Comparison of ENCODE assay signal across 8 cellular contexts in the genomic region with DNA sequence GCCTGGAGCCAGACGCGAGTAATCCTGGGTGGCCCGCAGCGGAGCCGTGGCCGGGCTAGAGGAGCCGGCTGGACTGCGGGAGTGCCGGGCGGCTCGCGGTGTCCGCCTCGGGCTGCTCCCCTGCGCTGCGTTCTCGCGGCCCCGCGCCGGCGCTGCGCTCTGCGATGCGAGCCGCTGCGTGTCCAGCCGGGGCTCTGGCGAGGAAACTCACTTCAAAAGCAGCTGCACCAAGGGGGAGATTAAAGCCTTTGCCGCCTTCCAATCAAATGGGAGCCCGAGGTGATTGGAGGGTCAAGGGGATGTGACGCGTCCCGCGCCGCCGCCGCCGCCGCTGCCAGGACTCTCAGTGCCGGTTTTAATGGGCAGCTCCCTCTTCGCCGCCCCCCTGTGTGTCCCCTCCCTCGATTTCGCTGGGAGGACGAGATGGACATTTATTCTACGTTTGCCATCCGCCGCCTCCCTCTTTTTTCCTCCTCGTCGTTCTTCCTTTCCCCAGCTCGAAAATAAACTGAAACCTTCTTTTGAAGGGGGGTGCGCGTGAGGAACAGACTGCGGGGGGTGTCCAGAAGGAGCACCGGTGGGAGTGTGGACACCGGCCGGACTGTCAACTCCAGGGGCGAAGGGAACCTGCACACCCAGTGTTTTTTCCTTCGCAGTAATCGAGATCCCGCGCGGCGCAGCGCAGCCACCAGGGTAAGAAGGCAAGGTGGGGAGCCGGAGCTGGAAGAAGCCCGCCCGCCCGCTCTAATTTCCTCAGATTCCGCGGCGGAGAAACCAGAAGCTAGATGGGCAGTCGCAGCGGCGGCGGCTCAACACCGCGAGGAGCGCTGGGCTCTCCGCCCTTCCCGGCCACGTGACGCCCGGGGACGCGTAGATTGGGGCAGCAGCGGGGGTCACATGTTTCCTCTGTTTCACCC. TPM values are rescaled to one million over a fixed set of nuclear protein-coding genes. Genes with fewer than 3 reads are reported as not detected.
A peak's percentile ranks its signal among the peaks of the same experiment; 100 is the strongest.
DNase-seq lines count a peak whose midpoint lies in the region; ATAC-seq and TF ChIP-seq lines count a peak whose summit lies in the region.

A gene with protein sequence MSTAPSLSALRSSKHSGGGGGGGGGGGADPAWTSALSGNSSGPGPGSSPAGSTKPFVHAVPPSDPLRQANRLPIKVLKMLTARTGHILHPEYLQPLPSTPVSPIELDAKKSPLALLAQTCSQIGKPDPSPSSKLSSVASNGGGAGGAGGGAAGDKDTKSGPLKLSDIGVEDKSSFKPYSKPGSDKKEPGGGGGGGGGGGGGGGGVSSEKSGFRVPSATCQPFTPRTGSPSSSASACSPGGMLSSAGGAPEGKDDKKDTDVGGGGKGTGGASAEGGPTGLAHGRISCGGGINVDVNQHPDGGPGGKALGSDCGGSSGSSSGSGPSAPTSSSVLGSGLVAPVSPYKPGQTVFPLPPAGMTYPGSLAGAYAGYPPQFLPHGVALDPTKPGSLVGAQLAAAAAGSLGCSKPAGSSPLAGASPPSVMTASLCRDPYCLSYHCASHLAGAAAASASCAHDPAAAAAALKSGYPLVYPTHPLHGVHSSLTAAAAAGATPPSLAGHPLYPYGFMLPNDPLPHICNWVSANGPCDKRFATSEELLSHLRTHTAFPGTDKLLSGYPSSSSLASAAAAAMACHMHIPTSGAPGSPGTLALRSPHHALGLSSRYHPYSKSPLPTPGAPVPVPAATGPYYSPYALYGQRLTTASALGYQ (minus strand): TSS at position 196 of the 917 bp plus-strand sequence. CDS start 345 bp downstream, outside the sequence.

- peak; percentile 72 for ATAC-seq in GM18907 (IDR thresholded peaks at IDR 0.05; ENCODE audit: unreplicated experiment)
- ATAC-seq in HG03280 (IDR thresholded peaks at IDR 0.05; ENCODE audit: unreplicated experiment), result peak; percentile 54
- ATAC-seq in activated T-cell treated with anti-CD3 and anti-CD28 coated beads, Interleukin-2, amount 50 U/mL, for 4 hours, result peak; percentile 42 to 53

- POLR2A ChIA-PET in BJ (lab: Charles Lee), result interaction anchor here (0.6 to 0.9 kb wide), 2 partner anchors 1145 to 1157 kb away, joined by 8 read pairs; no protein-coding TSS in a partner anchor

- H3K27me3 ChIP-seq in BJ (ENCODE audit: control insufficient read depth, insufficient read depth, low read length), result 0 out of 2 replicates have a peak, but pooled peaks cover 2% of the 10 kb centered on the region

- peaks cover 29% of the 10 kb centered on the region for H3K4me1 Mint-ChIP-seq in activated T-cell treated with anti-CD3 and anti-CD28 coated beads, Interleukin-2, amount 50 U/mL, for 4 hours (ENCODE audit: low read depth)
- H3K4me1 Mint-ChIP-seq in type B pancreatic cell (ENCODE audit: unreplicated experiment), result peaks cover 16% of the 10 kb centered on the region

- DNase-seq in BJ (ENCODE audit: low read depth) (peak; percentile 78), NCI-H345 (lab: John Stamatoyannopoulos, UW) (peak; percentile 96), fibroblast of pulmonary artery (ENCODE audit: low read depth) (peak; percentile 97), myocyte (ENCODE audit: low read depth) (peak; percentile 99), type B pancreatic cell (ENCODE audit: extremely low spot score, unreplicated experiment) (peak; percentile 99)
- DNase-seq in activated T-cell treated with anti-CD3 and anti-CD28 coated beads, Interleukin-2, amount 50 U/mL, for 4 hours, result no peak

- CTCF ChIA-PET in BJ (lab: Yijun Ruan, JAX), result interaction anchor here (0.6 to 4.4 kb wide), 13 partner anchors 10 to 1695 kb away, joined by 3 to 41 read pairs (median 3); no protein-coding TSS in a partner anchor

- H3K27me3 Mint-ChIP-seq in activated T-cell treated with anti-CD3 and anti-CD28 coated beads, Interleukin-2, amount 50 U/mL, for 4 hours (ENCODE audit: low read depth), result peaks cover 67% of the 10 kb centered on the region
- H3K27me3 Mint-ChIP-seq in type B pancreatic cell, result peaks cover 17% of the 10 kb centered on the region

- peak; percentile 27; the same call in 1 of the 2 replicates for TF ChIP-seq CTCF in BJ (IDR thresholded peaks at IDR 0.05; ENCODE audit: insufficient read depth, low read depth, low read length)
- peak; percentile 16 for TF ChIP-seq CTCF in fibroblast of pulmonary artery (IDR thresholded peaks at IDR 0.05; ENCODE audit: low read length, missing control alignments)
- peak; percentile 64 for TF ChIP-seq CTCF in type B pancreatic cell (conservative IDR thresholded peaks at IDR 0.05)

- H3K36me3 Mint-ChIP-seq in activated T-cell treated with anti-CD3 and anti-CD28 coated beads, Interleukin-2, amount 50 U/mL, for 4 hours (ENCODE audit: insufficient read depth), result no peaks in the 10 kb centered on the region
- peaks cover 14% of the 10 kb centered on the region for H3K36me3 Mint-ChIP-seq in type B pancreatic cell

- peaks cover 4% of the 10 kb centered on the region for H3K36me3 ChIP-seq in BJ (ENCODE audit: control insufficient read depth, insufficient read depth, low read length)

- H3K9me3 Mint-ChIP-seq in activated T-cell treated with anti-CD3 and anti-CD28 coated beads, Interleukin-2, amount 50 U/mL, for 4 hours, result no peaks in the 10 kb centered on the region
- H3K9me3 Mint-ChIP-seq in type B pancreatic cell, result no peaks in the 10 kb centered on the region

- H3K4me3 ChIP-seq in BJ (ENCODE audit: low read depth, low read length) (peak within 1 kb of the TSS; percentile 80), fibroblast of pulmonary artery (replicated peaks; ENCODE audit: low read depth, low read length) (peak within 1 kb of the TSS; percentile 96)

- H3K27ac Mint-ChIP-seq in type B pancreatic cell, result peak within 1 kb of the TSS; percentile 98

- peak within 1 kb of the TSS; percentile 80 for H3K4me3 Mint-ChIP-seq in activated T-cell treated with anti-CD3 and anti-CD28 coated beads, Interleukin-2, amount 50 U/mL, for 4 hours
- peak within 1 kb of the TSS; percentile 98 for H3K4me3 Mint-ChIP-seq in type B pancreatic cell

RNA-seq across cellular contexts. Expression of the gene that starts here (rescaled TPM):
- 0.45 and 0.51 TPM in 2 replicates for polyA plus RNA-seq in BJ (2011; rRNA removed)
- 0.33 and 0.62 TPM in 2 replicates for polyA minus RNA-seq in BJ (2011; rRNA and poly(A)+ RNA removed)
- total RNA-seq in activated T-cell treated with anti-CD3 and anti-CD28 coated beads, Interleukin-2, amount 50 U/mL, for 4 hours, result under 1 TPM; 0.16 to 0.30 (median 0.27) TPM
- 4.6 and 9.9 TPM in 2 replicates for total RNA-seq in myocyte
- 7.5 TPM for polyA plus RNA-seq in myocyte (2012)
- 86.7 and 88.4 TPM in 2 replicates for total RNA-seq in type B pancreatic cell (ENCODE audit: low replicate concordance)

Comparison
In these comparisons a context has a peak if more than half of its experiments do, and no peak if none do; other contexts are left out.
1. Peak in DNase-seq and H3K4me3 ChIP-seq in BJ; RNA of the gene not detected or under 1 TPM.
2. Peak in ATAC-seq in activated T-cell treated with anti-CD3 and anti-CD28 coated beads, Interleukin-2, amount 50 U/mL, for 4 hours; RNA of the gene not detected or under 1 TPM.